ENCODE assay signal across 8 cellular contexts in the genomic region with DNA sequence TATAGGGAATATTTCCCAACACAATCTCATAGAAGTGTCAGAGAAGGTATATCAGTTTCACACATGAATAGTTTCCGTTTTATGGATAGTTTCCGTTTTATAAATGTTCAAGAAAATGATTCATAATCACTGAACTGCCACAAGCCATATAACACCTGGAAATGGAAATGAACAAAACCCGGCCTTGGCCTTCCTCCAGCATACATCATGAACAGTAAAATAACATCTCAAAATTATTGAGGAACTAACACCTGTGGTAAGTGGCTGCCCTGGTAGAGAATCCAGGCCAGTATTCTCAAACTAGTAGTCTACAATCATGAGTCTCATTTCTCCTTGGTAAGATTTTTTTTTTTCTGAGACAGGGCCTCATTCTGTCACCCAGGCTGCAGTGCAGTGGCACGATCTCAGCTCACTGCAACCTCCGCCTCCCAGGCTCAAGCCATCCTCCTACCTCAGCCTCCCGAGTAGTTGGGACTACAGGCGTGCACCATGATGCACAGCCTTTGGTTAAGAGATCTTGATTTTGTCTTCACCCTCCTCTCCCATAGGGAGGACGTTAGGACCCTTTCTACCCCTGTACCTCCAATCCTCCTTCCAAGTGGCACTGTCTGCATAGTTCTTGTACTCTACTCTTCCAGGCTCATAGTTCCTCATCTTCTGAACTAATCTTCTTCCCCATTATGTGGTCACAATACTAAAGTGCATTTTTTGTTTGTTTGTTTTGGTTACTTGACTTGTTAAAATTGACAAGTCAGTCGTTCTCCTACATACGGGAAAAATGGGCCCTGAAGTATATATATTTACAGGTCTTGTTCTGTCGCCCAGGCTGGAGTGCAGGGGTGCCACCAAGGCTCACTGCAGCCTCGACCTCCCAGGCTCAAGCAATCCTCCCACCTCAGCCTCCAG. TPM values are rescaled to one million over a fixed set of nuclear protein-coding genes. Genes with fewer than 3 reads are reported as not detected.
DNase-seq lines count a peak whose midpoint lies in the region; TF ChIP-seq lines count a peak whose summit lies in the region.

No MANE protein-coding gene starts in this region.

- no peak for TF ChIP-seq CTCF in fibroblast of pulmonary artery (IDR thresholded peaks at IDR 0.05; ENCODE audit: low read length, missing control alignments)

- peaks cover 9% of the 10 kb centered on the region; the same call in 1 of the 2 replicates for H3K4me1 ChIP-seq in SJCRH30

- H3K9me3 ChIP-seq in SJCRH30 (replicated peaks) = no peaks in the 10 kb centered on the region

- H3K27me3 ChIP-seq in SJCRH30 = no peaks in the 10 kb centered on the region

- H3K27ac ChIP-seq in SJCRH30 (no peak overlapping the region), skin epidermis (peak overlapping the region in 20 of 21 experiments; percentile 81 to 98 (median 92))

- peak overlapping the region; percentile 67 for H3K4me3 ChIP-seq in SJCRH30
- H3K4me3 ChIP-seq in fibroblast of pulmonary artery (replicated peaks; ENCODE audit: low read depth, low read length) = peak overlapping the region; percentile 64
- peak overlapping the region; percentile 36 to 76 (median 63) for H3K4me3 ChIP-seq in skin epidermis

- DNase-seq in activated T-cell treated with anti-CD3 and anti-CD28 coated beads for 48 hours (ENCODE audit: low read depth) (peak; percentile 46), SJCRH30 (no peak), fibroblast of pulmonary artery (ENCODE audit: low read depth) (no peak), NCI-H2029 (lab: John Stamatoyannopoulos, UW) (no peak), SKM-1 (lab: John Stamatoyannopoulos, UW; ENCODE audit: unreplicated experiment) (no peak), NCI-H1105 treated with DMSO at 0.1 percent for 48 hours (lab: John Stamatoyannopoulos, UW) (no peak)
- DNase-seq in activated T-cell treated with anti-CD3 and anti-CD28 coated beads, Interleukin-2, amount 50 U/mL, for 1 hour = no peak

- no peaks in the 10 kb centered on the region for H3K36me3 ChIP-seq in SJCRH30

RNA-seq across cellular contexts. Expression of a gene that starts 15.0 kb away (rescaled TPM):
- total RNA-seq in SJCRH30 (2014; rRNA removed; shearing (Covaris generic)) = 2.9 and 3.1 TPM in 2 replicates
